2 cellular contexts compared by ENCODE assay signal in the genomic region with DNA sequence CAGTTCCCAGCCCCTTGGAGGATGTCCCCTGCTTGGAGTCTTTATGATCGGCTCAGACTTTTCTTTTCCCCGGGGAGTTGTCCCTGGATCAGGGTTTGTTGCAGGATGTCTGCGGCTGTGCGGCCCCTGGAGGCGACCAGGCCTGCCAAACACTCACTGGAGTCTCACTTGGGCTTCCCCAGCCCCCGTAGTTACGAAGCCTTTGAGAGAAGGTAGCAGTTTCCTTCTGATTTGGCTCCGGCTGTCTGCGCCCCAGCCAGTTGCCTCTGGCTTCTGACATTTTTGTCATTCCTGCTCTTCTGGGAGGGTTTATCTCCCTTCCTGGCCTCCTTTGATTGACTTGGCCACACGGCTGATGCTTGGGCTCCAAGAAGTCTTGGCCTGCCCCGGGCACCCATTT.
A peak's percentile ranks its signal among the peaks of the same experiment; 100 is the strongest.
TF ChIP-seq lines count a peak whose summit lies in the region.

No MANE protein-coding gene starts in this region.

TF ChIP-seq in IMR-90, 13 proteins besides CTCF, POLR2A, EP300 and RAD21:
- TF ChIP-seq, protein P1, sequence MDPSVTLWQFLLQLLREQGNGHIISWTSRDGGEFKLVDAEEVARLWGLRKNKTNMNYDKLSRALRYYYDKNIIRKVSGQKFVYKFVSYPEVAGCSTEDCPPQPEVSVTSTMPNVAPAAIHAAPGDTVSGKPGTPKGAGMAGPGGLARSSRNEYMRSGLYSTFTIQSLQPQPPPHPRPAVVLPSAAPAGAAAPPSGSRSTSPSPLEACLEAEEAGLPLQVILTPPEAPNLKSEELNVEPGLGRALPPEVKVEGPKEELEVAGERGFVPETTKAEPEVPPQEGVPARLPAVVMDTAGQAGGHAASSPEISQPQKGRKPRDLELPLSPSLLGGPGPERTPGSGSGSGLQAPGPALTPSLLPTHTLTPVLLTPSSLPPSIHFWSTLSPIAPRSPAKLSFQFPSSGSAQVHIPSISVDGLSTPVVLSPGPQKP (IDR thresholded peaks at IDR 0.05; ENCODE audit: borderline replicate concordance, low read depth, low read length) = no peak
- TF ChIP-seq MAFK (IDR thresholded peaks at IDR 0.05; ENCODE audit: low read depth, low read length) (no peak), RFX5 (IDR thresholded peaks at IDR 0.05; ENCODE audit: low read depth, low read length) (no peak), RCOR1 (IDR thresholded peaks at IDR 0.05; ENCODE audit: insufficient replicate concordance, low read length) (no peak), NFE2L2 (IDR thresholded peaks at IDR 0.05; ENCODE audit: low read depth, low read length) (no peak), CHD1 (IDR thresholded peaks at IDR 0.05; ENCODE audit: low read depth, low read length) (no peak), SMC3 (IDR thresholded peaks at IDR 0.05; ENCODE audit: low read depth, low read length) (no peak), BHLHE40 (IDR thresholded peaks at IDR 0.05; ENCODE audit: low read depth, low read length) (no peak), CEBPB (IDR thresholded peaks at IDR 0.05; ENCODE audit: low read depth, low read length) (no peak), MAZ (IDR thresholded peaks at IDR 0.05; ENCODE audit: borderline replicate concordance, low read depth, low read length) (no peak), FOS (IDR thresholded peaks at IDR 0.05; ENCODE audit: low read depth, low read length) (no peak)
- TF ChIP-seq, protein P2, sequence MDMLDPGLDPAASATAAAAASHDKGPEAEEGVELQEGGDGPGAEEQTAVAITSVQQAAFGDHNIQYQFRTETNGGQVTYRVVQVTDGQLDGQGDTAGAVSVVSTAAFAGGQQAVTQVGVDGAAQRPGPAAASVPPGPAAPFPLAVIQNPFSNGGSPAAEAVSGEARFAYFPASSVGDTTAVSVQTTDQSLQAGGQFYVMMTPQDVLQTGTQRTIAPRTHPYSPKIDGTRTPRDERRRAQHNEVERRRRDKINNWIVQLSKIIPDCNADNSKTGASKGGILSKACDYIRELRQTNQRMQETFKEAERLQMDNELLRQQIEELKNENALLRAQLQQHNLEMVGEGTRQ (IDR thresholded peaks at IDR 0.05; ENCODE audit: low read depth, low read length) = no peak
TF ChIP-seq in IMR-90: peak in this region for 0.

TF ChIP-seq in H1, 55 proteins besides CTCF, POLR2A, EP300 and RAD21:
- TF ChIP-seq MAX (IDR thresholded peaks at IDR 0.05) (no peak), TEAD4 (IDR thresholded peaks at IDR 0.05; ENCODE audit: low read depth, low read length) (peak; percentile 89), TAF7 (optimal IDR thresholded peaks at IDR 0.05; ENCODE audit: borderline replicate concordance, low read depth, low read length) (no peak), TBP (IDR thresholded peaks at IDR 0.05; ENCODE audit: low read depth, low read length) (0 out of 2 replicates have a peak, but pooled peaks have one; percentile 20), CTBP2 (IDR thresholded peaks at IDR 0.05; ENCODE audit: borderline replicate concordance, insufficient read depth, insufficient read length, low read length) (no peak), SP1 (IDR thresholded peaks at IDR 0.05; ENCODE audit: low read depth, low read length) (peak; percentile 64), BCL11A (IDR thresholded peaks at IDR 0.05; ENCODE audit: low read depth in 2 of 2, low read length in 2 of 2) (no peak)
TF ChIP-seq in H1: peak in this region for 3.
